Comparison of ENCODE assay signal across 2 cellular contexts in genomic region chr4:31575504-31575903, GRCh38.
TF ChIP-seq lines count a peak whose summit lies in the region.

No MANE protein-coding gene starts in this region.

TF ChIP-seq in HCT116, 20 proteins besides CTCF, POLR2A, EP300 and RAD21 (continued from another document):
- no peak for TF ChIP-seq ZBTB33 (IDR thresholded peaks at IDR 0.05; ENCODE audit: extremely low read depth, insufficient replicate concordance, low read length)
- no peak for TF ChIP-seq SRF (IDR thresholded peaks at IDR 0.05; ENCODE audit: low read depth)
- no peak for TF ChIP-seq EZH2phosphoT487 (IDR thresholded peaks at IDR 0.05; ENCODE audit: borderline replicate concordance)
- no peak for TF ChIP-seq CEBPB (IDR thresholded peaks at IDR 0.05; ENCODE audit: low read depth)
- no peak for TF ChIP-seq ELF1 (IDR thresholded peaks at IDR 0.05; ENCODE audit: borderline replicate concordance, low read depth)
- TF ChIP-seq ZFX (IDR thresholded peaks at IDR 0.05), result no peak
- no peak for TF ChIP-seq MAX (IDR thresholded peaks at IDR 0.05)

TF ChIP-seq in WTC11, 78 proteins besides CTCF, POLR2A, EP300 and RAD21 (continued from another document):
- TF ChIP-seq SP1 (CRISPR knock-in tag; conservative IDR thresholded peaks at IDR 0.05) (no peak), HMGXB4 (CRISPR knock-in tag; IDR thresholded peaks at IDR 0.05) (no peak), ERG (CRISPR knock-in tag; IDR thresholded peaks at IDR 0.05) (no peak), ZNF423 (CRISPR knock-in tag; IDR thresholded peaks at IDR 0.05) (no peak)
